14 cellular contexts compared by ENCODE assay signal in the genomic region with DNA sequence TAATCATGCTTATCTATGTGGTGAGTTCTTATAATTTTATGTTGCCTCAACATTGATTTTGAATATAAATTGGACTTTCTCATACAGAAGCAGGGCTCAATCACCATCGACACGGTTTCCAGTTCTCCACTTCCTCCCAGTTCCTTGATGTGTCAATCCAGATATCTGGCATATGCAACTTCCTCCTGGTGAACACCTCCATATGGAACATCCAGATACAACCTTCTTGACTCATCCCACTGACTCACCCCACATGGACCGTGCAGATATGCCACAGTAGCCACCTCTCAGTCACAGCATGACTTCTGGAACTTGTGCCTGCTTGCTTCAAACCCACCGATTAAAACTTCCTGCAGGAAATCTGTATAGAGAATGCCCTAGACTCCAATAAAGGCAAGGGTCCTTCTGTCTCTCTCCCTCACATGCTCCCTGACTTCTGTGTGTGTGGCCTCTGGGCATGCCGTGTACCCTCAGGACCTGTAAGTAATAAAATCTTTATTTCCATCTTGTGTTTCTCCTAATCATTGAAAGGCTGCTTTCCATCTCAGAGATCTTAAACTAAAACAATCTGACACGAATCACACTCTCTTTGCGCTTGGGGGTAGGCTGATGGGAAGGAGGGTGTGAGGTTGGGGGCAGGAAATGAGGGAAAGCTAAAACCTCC.
DNase-seq lines count a peak whose midpoint lies in the region; ATAC-seq and TF ChIP-seq lines count a peak whose summit lies in the region.
"Had no signal": no experiment of that assay in that cellular context is flagged by ENCODE, and none has a peak within 500 bp of the region (broad histone marks: within the 10 kb centered on the region; RNA-seq: fewer than 3 reads in every experiment).

No MANE protein-coding gene starts in this region.

- peaks cover 25% of the 10 kb centered on the region for H3K9me3 Mint-ChIP-seq in HFFc6
- H3K9me3 Mint-ChIP-seq in activated naive CD4-positive, alpha-beta T cell treated with anti-CD3 and anti-CD28 coated beads for 36 hours: peaks cover 20% of the 10 kb centered on the region

- H3K4me3 Mint-ChIP-seq in HFFc6: no peak overlapping the region
- H3K4me3 Mint-ChIP-seq in activated naive CD4-positive, alpha-beta T cell treated with anti-CD3 and anti-CD28 coated beads for 36 hours: no peak overlapping the region

- POLR2A ChIA-PET in RWPE1 (lab: Yijun Ruan, JAX; ENCODE audit: low non-redundant PET): no interaction called here

- H3K27me3 Mint-ChIP-seq in HFFc6 (ENCODE audit: insufficient read depth): peaks cover 7% of the 10 kb centered on the region
- no peaks in the 10 kb centered on the region for H3K27me3 Mint-ChIP-seq in activated naive CD4-positive, alpha-beta T cell treated with anti-CD3 and anti-CD28 coated beads for 36 hours (ENCODE audit: low read depth)

- peaks cover 14% of the 10 kb centered on the region for H3K4me1 Mint-ChIP-seq in HFFc6 (ENCODE audit: low read depth)
- no peaks in the 10 kb centered on the region for H3K4me1 Mint-ChIP-seq in activated naive CD4-positive, alpha-beta T cell treated with anti-CD3 and anti-CD28 coated beads for 36 hours (ENCODE audit: low read depth)

- no peak overlapping the region for H3K4me3 ChIP-seq in fibroblast of pulmonary artery (replicated peaks; ENCODE audit: low read depth, low read length)
- H3K4me3 ChIP-seq: skin epidermis had no signal

- intact Hi-C loops in activated naive CD4-positive, alpha-beta T cell treated with anti-CD3 and anti-CD28 coated beads for 36 hours (cut with micrococcal nuclease): no loop called here

- H3K36me3 Mint-ChIP-seq in HFFc6 (ENCODE audit: low read depth): peaks cover 6% of the 10 kb centered on the region
- H3K36me3 Mint-ChIP-seq in activated naive CD4-positive, alpha-beta T cell treated with anti-CD3 and anti-CD28 coated beads for 36 hours (ENCODE audit: low read depth): no peaks in the 10 kb centered on the region

- peak overlapping the region; percentile 47; the same call in 1 of the 2 replicates for H3K27ac ChIP-seq in RWPE1
- H3K27ac ChIP-seq: skin epidermis, WERI-Rb-1 had no signal

- TF ChIP-seq CTCF in HFFc6 (IDR thresholded peaks at IDR 0.05) (no peak), RWPE1 (conservative IDR thresholded peaks at IDR 0.05; ENCODE audit: low read depth) (no peak), fibroblast of pulmonary artery (IDR thresholded peaks at IDR 0.05; ENCODE audit: low read length, missing control alignments) (no peak)

- CTCF ChIA-PET in RWPE1 (lab: Yijun Ruan, JAX): no interaction called here
- CTCF ChIA-PET in activated naive CD4-positive, alpha-beta T cell treated with anti-CD3 and anti-CD28 coated beads for 36 hours (lab: Charles Lee): no interaction called here

- ATAC-seq in HG02885 (IDR thresholded peaks at IDR 0.05; ENCODE audit: poor library complexity, unreplicated experiment) (no peak), GM19351 (IDR thresholded peaks at IDR 0.05; ENCODE audit: unreplicated experiment) (no peak)

- no peak overlapping the region for H3K27ac Mint-ChIP-seq in HFFc6
- H3K27ac Mint-ChIP-seq in activated naive CD4-positive, alpha-beta T cell treated with anti-CD3 and anti-CD28 coated beads for 36 hours: no peak overlapping the region

- DNase-seq in 8988T: peak; percentile 74
- DNase-seq in HFFc6: peak; percentile 43
- peak; percentile 83 for DNase-seq in RWPE1 (ENCODE audit: low spot score)
- peak; percentile 41 for DNase-seq in fibroblast of pulmonary artery (ENCODE audit: low read depth)
- DNase-seq in activated naive CD4-positive, alpha-beta T cell treated with anti-CD3 and anti-CD28 coated beads for 36 hours: no peak
- no peak for DNase-seq in activated CD8-positive, alpha-beta memory T cell treated with anti-CD3 and anti-CD28 coated beads for 24 hours
- DNase-seq: activated naive CD4-positive, alpha-beta T cell treated with anti-CD3 and anti-CD28 coated beads, Interleukin-2, amount 50 U/mL, for 16 hours; Caco-2; NCI-H2081 treated with DMSO at 0.1 percent for 48 hours; stimulated activated naive CD4-positive, alpha-beta T cell; WERI-Rb-1 had no signal

Comparison
In these comparisons a context has a peak if more than half of its experiments do, and no peak if none do; other contexts are left out.
1. DNase-seq: peak in 8988T (single experiment), HFFc6 (single experiment), RWPE1 (single experiment) and fibroblast of pulmonary artery (single experiment); none in activated naive CD4-positive, alpha-beta T cell treated with anti-CD3 and anti-CD28 coated beads for 36 hours (single experiment) and activated CD8-positive, alpha-beta memory T cell treated with anti-CD3 and anti-CD28 coated beads for 24 hours (single experiment).